Comparison of ENCODE assay signal across 15 cellular contexts in the genomic region with DNA sequence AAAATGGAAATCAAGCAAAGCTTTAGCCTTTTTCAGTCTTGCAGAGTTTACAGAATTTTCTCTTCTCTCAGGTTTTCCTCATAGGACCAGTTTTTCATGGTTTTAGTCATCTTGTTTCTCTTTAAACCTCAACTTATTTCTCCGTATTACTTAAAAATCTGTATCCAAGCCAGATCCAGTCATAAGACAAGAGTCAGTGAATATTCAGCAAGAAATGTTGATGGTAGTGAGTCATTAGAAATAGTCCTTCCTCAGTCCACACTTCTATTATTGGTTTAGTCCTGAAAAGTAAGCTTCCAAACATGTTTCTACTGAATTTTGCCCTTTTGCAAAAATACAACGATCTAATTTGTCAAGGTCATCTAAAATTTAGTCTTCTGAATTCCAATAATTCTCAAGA.
DNase-seq lines count a peak whose midpoint lies in the region; ATAC-seq, FAIRE-seq and TF ChIP-seq lines count a peak whose summit lies in the region.
"Had no signal": no experiment of that assay in that cellular context is flagged by ENCODE, and none has a peak within 500 bp of the region (broad histone marks: within the 10 kb centered on the region; RNA-seq: fewer than 3 reads in every experiment).

No MANE protein-coding gene starts in this region.

- DNase-seq in GM04504 (ENCODE audit: low read depth) (peak; percentile 55), fibroblast of peridontal ligament (ENCODE audit: extremely low read depth) (peak; percentile 93), sciatic nerve (ENCODE audit: low spot score) (no peak), mucosa of gallbladder (ENCODE audit: low spot score) (no peak), GM12892 (ENCODE audit: insufficient read length) (no peak), GM19240 (ENCODE audit: insufficient read length, low spot score) (no peak)
- DNase-seq in activated CD4-positive, alpha-beta T cell treated with anti-CD3 and anti-CD28 coated beads for 48 hours: no peak
- DNase-seq: effector memory CD4-positive, alpha-beta T cell; GF-D8; naive thymus-derived CD4-positive, alpha-beta T cell; NCI-H1092 treated with DMSO at 0.1 percent for 48 hours; NCI-H2227 treated with DMSO at 0.1 percent for 48 hours; stimulated activated CD4-positive, alpha-beta T cell treated with anti-CD3 and anti-CD28 coated beads, Interleukin-4, amount 100 ng/mL, for 1 hour had no signal

- FAIRE-seq in GM12892 (lab: Jason Lieb, UNC): no peak

- ATAC-seq in SK-N-SH treated with all-trans-retinoic acid at 6 μM for 48 hours (peak; percentile 53; the same call in 1 of the 3 replicates), sciatic nerve (peak; percentile 28)
- ATAC-seq: left lobe of liver; naive thymus-derived CD4-positive, alpha-beta T cell had no signal

- TF ChIP-seq POLR2A in GM12892 (IDR thresholded peaks at IDR 0.05; ENCODE audit: low read depth, low read length): no peak

- intact Hi-C loops in sciatic nerve (cut with DNase I): no loop called here

TF ChIP-seq in SK-N-SH treated with all-trans-retinoic acid at 6 μM for 48 hours, 23 proteins besides CTCF, POLR2A, EP300 and RAD21:
- no peak for TF ChIP-seq ESRRG (CRISPR knock-in tag; IDR thresholded peaks at IDR 0.05)
- no peak for TF ChIP-seq ZNF565 (CRISPR knock-in tag; conservative IDR thresholded peaks at IDR 0.05; ENCODE audit: low read depth)
- no peak for TF ChIP-seq BACH2 (CRISPR knock-in tag; IDR thresholded peaks at IDR 0.05; ENCODE audit: borderline replicate concordance)
- no peak for TF ChIP-seq SNAI2 (CRISPR knock-in tag; IDR thresholded peaks at IDR 0.05)
- TF ChIP-seq, protein P1, sequence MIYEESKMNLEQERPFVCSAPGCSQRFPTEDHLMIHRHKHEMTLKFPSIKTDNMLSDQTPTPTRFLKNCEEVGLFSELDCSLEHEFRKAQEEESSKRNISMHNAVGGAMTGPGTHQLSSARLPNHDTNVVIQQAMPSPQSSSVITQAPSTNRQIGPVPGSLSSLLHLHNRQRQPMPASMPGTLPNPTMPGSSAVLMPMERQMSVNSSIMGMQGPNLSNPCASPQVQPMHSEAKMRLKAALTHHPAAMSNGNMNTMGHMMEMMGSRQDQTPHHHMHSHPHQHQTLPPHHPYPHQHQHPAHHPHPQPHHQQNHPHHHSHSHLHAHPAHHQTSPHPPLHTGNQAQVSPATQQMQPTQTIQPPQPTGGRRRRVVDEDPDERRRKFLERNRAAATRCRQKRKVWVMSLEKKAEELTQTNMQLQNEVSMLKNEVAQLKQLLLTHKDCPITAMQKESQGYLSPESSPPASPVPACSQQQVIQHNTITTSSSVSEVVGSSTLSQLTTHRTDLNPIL (CRISPR knock-in tag; IDR thresholded peaks at IDR 0.05; ENCODE audit: low read depth): no peak
- no peak for TF ChIP-seq ZNF70 (CRISPR knock-in tag; IDR thresholded peaks at IDR 0.05)
- no peak for TF ChIP-seq GLIS3 (CRISPR knock-in tag; IDR thresholded peaks at IDR 0.05)
- no peak for TF ChIP-seq OSR1 (CRISPR knock-in tag; IDR thresholded peaks at IDR 0.05)
- TF ChIP-seq TCF4 (CRISPR knock-in tag; IDR thresholded peaks at IDR 0.05; ENCODE audit: borderline replicate concordance): no peak
- TF ChIP-seq, protein P2, sequence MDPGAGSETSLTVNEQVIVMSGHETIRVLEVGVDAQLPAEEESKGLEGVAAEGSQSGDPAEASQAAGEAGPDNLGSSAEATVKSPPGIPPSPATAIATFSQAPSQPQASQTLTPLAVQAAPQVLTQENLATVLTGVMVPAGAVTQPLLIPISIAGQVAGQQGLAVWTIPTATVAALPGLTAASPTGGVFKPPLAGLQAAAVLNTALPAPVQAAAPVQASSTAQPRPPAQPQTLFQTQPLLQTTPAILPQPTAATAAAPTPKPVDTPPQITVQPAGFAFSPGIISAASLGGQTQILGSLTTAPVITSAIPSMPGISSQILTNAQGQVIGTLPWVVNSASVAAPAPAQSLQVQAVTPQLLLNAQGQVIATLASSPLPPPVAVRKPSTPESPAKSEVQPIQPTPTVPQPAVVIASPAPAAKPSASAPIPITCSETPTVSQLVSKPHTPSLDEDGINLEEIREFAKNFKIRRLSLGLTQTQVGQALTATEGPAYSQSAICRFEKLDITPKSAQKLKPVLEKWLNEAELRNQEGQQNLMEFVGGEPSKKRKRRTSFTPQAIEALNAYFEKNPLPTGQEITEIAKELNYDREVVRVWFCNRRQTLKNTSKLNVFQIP (CRISPR knock-in tag; IDR thresholded peaks at IDR 0.05; ENCODE audit: borderline replicate concordance, low read depth): no peak
- TF ChIP-seq, protein P3, sequence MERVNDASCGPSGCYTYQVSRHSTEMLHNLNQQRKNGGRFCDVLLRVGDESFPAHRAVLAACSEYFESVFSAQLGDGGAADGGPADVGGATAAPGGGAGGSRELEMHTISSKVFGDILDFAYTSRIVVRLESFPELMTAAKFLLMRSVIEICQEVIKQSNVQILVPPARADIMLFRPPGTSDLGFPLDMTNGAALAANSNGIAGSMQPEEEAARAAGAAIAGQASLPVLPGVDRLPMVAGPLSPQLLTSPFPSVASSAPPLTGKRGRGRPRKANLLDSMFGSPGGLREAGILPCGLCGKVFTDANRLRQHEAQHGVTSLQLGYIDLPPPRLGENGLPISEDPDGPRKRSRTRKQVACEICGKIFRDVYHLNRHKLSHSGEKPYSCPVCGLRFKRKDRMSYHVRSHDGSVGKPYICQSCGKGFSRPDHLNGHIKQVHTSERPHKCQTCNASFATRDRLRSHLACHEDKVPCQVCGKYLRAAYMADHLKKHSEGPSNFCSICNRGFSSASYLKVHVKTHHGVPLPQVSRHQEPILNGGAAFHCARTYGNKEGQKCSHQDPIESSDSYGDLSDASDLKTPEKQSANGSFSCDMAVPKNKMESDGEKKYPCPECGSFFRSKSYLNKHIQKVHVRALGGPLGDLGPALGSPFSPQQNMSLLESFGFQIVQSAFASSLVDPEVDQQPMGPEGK (CRISPR knock-in tag; IDR thresholded peaks at IDR 0.05; ENCODE audit: borderline replicate concordance): no peak
- no peak for TF ChIP-seq TOX (CRISPR knock-in tag; IDR thresholded peaks at IDR 0.05; ENCODE audit: borderline replicate concordance)
- TF ChIP-seq ARNTL (CRISPR knock-in tag; IDR thresholded peaks at IDR 0.05; ENCODE audit: borderline replicate concordance, low read depth): no peak
- no peak for TF ChIP-seq ZFP3 (CRISPR knock-in tag; IDR thresholded peaks at IDR 0.05)
- no peak for TF ChIP-seq ZC3H10 (CRISPR knock-in tag; IDR thresholded peaks at IDR 0.05)
- no peak for TF ChIP-seq ZNF8 (CRISPR knock-in tag; IDR thresholded peaks at IDR 0.05)
- TF ChIP-seq, protein P4, sequence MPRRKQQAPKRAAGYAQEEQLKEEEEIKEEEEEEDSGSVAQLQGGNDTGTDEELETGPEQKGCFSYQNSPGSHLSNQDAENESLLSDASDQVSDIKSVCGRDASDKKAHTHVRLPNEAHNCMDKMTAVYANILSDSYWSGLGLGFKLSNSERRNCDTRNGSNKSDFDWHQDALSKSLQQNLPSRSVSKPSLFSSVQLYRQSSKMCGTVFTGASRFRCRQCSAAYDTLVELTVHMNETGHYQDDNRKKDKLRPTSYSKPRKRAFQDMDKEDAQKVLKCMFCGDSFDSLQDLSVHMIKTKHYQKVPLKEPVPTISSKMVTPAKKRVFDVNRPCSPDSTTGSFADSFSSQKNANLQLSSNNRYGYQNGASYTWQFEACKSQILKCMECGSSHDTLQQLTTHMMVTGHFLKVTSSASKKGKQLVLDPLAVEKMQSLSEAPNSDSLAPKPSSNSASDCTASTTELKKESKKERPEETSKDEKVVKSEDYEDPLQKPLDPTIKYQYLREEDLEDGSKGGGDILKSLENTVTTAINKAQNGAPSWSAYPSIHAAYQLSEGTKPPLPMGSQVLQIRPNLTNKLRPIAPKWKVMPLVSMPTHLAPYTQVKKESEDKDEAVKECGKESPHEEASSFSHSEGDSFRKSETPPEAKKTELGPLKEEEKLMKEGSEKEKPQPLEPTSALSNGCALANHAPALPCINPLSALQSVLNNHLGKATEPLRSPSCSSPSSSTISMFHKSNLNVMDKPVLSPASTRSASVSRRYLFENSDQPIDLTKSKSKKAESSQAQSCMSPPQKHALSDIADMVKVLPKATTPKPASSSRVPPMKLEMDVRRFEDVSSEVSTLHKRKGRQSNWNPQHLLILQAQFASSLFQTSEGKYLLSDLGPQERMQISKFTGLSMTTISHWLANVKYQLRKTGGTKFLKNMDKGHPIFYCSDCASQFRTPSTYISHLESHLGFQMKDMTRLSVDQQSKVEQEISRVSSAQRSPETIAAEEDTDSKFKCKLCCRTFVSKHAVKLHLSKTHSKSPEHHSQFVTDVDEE (CRISPR knock-in tag; IDR thresholded peaks at IDR 0.05): no peak
- TF ChIP-seq RARB (CRISPR knock-in tag; IDR thresholded peaks at IDR 0.05): no peak
TF ChIP-seq in SK-N-SH treated with all-trans-retinoic acid at 6 μM for 48 hours: peak in this region for 0.

Comparison
In these comparisons a context has a peak if more than half of its experiments do, and no peak if none do; other contexts are left out.
1. DNase-seq: peak in GM04504 (single experiment) and fibroblast of peridontal ligament (single experiment); none in sciatic nerve (single experiment), mucosa of gallbladder (single experiment), GM12892 (single experiment), activated CD4-positive, alpha-beta T cell treated with anti-CD3 and anti-CD28 coated beads for 48 hours (single experiment) and GM19240 (single experiment).